Comparison of ENCODE assay signal across 2 cellular contexts in genomic region chr5:83633285-83633684, GRCh38.
TF ChIP-seq lines count a peak whose summit lies in the region.

No MANE protein-coding gene starts in this region.

TF ChIP-seq in A549, 52 proteins besides CTCF, POLR2A, EP300 and RAD21:
- TF ChIP-seq PHF8 (IDR thresholded peaks at IDR 0.05; ENCODE audit: borderline replicate concordance, low read depth), result no peak
- TF ChIP-seq NFE2L2 (conservative IDR thresholded peaks at IDR 0.05; ENCODE audit: low read length), result no peak
- no peak for TF ChIP-seq CBX2 (IDR thresholded peaks at IDR 0.05; ENCODE audit: borderline replicate concordance, low read depth)
- TF ChIP-seq, protein P1, sequence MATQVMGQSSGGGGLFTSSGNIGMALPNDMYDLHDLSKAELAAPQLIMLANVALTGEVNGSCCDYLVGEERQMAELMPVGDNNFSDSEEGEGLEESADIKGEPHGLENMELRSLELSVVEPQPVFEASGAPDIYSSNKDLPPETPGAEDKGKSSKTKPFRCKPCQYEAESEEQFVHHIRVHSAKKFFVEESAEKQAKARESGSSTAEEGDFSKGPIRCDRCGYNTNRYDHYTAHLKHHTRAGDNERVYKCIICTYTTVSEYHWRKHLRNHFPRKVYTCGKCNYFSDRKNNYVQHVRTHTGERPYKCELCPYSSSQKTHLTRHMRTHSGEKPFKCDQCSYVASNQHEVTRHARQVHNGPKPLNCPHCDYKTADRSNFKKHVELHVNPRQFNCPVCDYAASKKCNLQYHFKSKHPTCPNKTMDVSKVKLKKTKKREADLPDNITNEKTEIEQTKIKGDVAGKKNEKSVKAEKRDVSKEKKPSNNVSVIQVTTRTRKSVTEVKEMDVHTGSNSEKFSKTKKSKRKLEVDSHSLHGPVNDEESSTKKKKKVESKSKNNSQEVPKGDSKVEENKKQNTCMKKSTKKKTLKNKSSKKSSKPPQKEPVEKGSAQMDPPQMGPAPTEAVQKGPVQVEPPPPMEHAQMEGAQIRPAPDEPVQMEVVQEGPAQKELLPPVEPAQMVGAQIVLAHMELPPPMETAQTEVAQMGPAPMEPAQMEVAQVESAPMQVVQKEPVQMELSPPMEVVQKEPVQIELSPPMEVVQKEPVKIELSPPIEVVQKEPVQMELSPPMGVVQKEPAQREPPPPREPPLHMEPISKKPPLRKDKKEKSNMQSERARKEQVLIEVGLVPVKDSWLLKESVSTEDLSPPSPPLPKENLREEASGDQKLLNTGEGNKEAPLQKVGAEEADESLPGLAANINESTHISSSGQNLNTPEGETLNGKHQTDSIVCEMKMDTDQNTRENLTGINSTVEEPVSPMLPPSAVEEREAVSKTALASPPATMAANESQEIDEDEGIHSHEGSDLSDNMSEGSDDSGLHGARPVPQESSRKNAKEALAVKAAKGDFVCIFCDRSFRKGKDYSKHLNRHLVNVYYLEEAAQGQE (IDR thresholded peaks at IDR 0.05), result no peak
- no peak for TF ChIP-seq SREBF2 (IDR thresholded peaks at IDR 0.05)
- TF ChIP-seq CHD4 (IDR thresholded peaks at IDR 0.05; ENCODE audit: borderline replicate concordance), result no peak
- TF ChIP-seq EHF (CRISPR knock-in tag; IDR thresholded peaks at IDR 0.05), result no peak
- TF ChIP-seq ZFP36 (IDR thresholded peaks at IDR 0.05; ENCODE audit: borderline replicate concordance, partially characterized antibody), result no peak
- TF ChIP-seq JUN (IDR thresholded peaks at IDR 0.05), result no peak

TF ChIP-seq in IMR-90, 13 proteins besides CTCF, POLR2A, EP300 and RAD21:
- no peak for TF ChIP-seq BHLHE40 (IDR thresholded peaks at IDR 0.05; ENCODE audit: low read depth, low read length)
- TF ChIP-seq RCOR1 (IDR thresholded peaks at IDR 0.05; ENCODE audit: insufficient replicate concordance, low read length), result no peak
- TF ChIP-seq MAFK (IDR thresholded peaks at IDR 0.05; ENCODE audit: low read depth, low read length), result no peak
- TF ChIP-seq NFE2L2 (IDR thresholded peaks at IDR 0.05; ENCODE audit: low read depth, low read length), result no peak
- no peak for TF ChIP-seq MAZ (IDR thresholded peaks at IDR 0.05; ENCODE audit: borderline replicate concordance, low read depth, low read length)
- TF ChIP-seq RFX5 (IDR thresholded peaks at IDR 0.05; ENCODE audit: low read depth, low read length), result no peak
TF ChIP-seq in IMR-90: peak in this region for 0.
